In the genomic region with DNA sequence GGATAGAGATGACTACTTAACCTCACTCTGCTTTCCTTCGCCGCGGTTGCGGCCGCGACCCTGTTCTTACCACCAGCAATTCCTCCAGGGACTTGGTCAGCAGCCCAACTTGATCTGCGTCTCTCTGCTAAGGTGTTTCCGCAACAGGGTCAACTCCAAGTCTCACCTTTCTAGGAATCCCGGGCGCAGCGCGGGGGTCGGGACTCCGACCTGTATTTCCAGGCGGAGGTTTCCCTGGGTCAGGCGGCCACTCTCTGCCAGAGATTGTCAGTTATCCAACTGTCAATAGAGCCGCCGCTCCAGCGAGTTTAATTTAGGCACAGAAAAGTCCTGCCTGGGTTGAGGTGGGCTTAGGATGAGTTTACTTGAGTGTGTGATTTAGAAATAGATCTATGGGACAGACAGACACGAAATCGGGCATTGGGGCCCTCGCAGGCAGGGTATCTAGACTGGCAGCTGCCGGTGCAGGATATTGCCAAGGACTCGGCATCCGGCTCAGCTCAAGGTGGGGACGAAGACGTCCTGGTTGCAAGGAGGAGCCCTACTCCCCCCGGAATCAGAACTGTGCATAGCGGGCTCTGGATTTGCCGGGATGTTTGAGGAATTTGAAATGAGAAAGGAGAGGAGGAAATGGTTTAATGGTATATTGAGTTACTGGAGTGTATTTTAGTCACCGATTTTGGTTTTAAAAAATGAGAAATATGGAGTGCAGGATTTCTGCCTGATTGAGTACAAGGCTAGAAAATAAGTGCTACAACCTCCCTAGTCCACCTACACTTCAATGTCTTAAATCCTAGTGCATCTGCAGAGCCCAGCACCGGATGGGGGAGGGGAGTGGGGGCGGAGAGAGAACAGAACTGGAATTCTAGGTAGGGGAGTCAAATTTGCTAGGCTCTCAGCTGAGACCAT, we compare ENCODE assay signal across 1 cellular context.
TF ChIP-seq lines count a peak whose summit lies in the region.

No MANE protein-coding gene starts in this region.

TF ChIP-seq in HepG2, 621 proteins besides CTCF, POLR2A, EP300 and RAD21:
- no peak for TF ChIP-seq SMYD3 (CRISPR knock-in tag; IDR thresholded peaks at IDR 0.05)
- TF ChIP-seq, protein P1, sequence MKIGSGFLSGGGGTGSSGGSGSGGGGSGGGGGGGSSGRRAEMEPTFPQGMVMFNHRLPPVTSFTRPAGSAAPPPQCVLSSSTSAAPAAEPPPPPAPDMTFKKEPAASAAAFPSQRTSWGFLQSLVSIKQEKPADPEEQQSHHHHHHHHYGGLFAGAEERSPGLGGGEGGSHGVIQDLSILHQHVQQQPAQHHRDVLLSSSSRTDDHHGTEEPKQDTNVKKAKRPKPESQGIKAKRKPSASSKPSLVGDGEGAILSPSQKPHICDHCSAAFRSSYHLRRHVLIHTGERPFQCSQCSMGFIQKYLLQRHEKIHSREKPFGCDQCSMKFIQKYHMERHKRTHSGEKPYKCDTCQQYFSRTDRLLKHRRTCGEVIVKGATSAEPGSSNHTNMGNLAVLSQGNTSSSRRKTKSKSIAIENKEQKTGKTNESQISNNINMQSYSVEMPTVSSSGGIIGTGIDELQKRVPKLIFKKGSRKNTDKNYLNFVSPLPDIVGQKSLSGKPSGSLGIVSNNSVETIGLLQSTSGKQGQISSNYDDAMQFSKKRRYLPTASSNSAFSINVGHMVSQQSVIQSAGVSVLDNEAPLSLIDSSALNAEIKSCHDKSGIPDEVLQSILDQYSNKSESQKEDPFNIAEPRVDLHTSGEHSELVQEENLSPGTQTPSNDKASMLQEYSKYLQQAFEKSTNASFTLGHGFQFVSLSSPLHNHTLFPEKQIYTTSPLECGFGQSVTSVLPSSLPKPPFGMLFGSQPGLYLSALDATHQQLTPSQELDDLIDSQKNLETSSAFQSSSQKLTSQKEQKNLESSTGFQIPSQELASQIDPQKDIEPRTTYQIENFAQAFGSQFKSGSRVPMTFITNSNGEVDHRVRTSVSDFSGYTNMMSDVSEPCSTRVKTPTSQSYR (CRISPR knock-in tag; IDR thresholded peaks at IDR 0.05; ENCODE audit: borderline replicate concordance) = peak; percentile 43; the same call in 1 of the 2 replicates
- TF ChIP-seq BCL6 (CRISPR knock-in tag; IDR thresholded peaks at IDR 0.05) = peak; percentile 68
- TF ChIP-seq NPAS2 (CRISPR knock-in tag; IDR thresholded peaks at IDR 0.05; ENCODE audit: borderline replicate concordance) = no peak
- no peak for TF ChIP-seq KLF6 (CRISPR knock-in tag; IDR thresholded peaks at IDR 0.05)
- peak; percentile 90 for TF ChIP-seq EZH2 (conservative IDR thresholded peaks at IDR 0.05; ENCODE audit: low read depth, low read length)
- no peak; the same call in 1 of the 2 replicates for TF ChIP-seq CBX2 (IDR thresholded peaks at IDR 0.05; ENCODE audit: low read depth, low read length)
- 0 out of 2 replicates have a peak, but pooled peaks have one; percentile 69 for TF ChIP-seq CBX2 (CRISPR knock-in tag; IDR thresholded peaks at IDR 0.05; ENCODE audit: low read depth)
